8 cellular contexts compared by ENCODE assay signal in genomic region chr18:23662309-23663263, GRCh38. TPM values are rescaled to one million over a fixed set of nuclear protein-coding genes. Genes with fewer than 3 reads are reported as not detected.
DNase-seq lines count a peak whose midpoint lies in the region; ATAC-seq and TF ChIP-seq lines count a peak whose summit lies in the region.

A gene with protein sequence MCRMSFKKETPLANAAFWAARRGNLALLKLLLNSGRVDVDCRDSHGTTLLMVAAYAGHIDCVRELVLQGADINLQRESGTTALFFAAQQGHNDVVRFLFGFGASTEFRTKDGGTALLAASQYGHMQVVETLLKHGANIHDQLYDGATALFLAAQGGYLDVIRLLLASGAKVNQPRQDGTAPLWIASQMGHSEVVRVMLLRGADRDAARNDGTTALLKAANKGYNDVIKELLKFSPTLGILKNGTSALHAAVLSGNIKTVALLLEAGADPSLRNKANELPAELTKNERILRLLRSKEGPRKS (minus strand): TSS chr18:23662911. CDS start chr18:23662730, 181 bp downstream.

- no peaks in the 10 kb centered on the region for H3K36me3 ChIP-seq in lung (ENCODE audit: control insufficient read depth in 2 of 2, insufficient read depth in 2 of 2, low read length in 2 of 2)

- no peaks in the 10 kb centered on the region for H3K36me3 Mint-ChIP-seq in activated CD4-positive, alpha-beta T cell treated with anti-CD3 and anti-CD28 coated beads, Interleukin-2, amount 10 ng/mL, durations not matched to agents 24 days and 14 days (ENCODE audit: low read depth)

- H3K4me1 Mint-ChIP-seq in activated CD4-positive, alpha-beta T cell treated with anti-CD3 and anti-CD28 coated beads, Interleukin-2, amount 10 ng/mL, durations not matched to agents 24 days and 14 days, result peaks cover 19% of the 10 kb centered on the region

- peak within 1 kb of the TSS; percentile 80 for H3K4me3 Mint-ChIP-seq in activated CD4-positive, alpha-beta T cell treated with anti-CD3 and anti-CD28 coated beads, Interleukin-2, amount 10 ng/mL, durations not matched to agents 24 days and 14 days

- H3K27ac ChIP-seq in lung (ENCODE audit: low read depth in 1 of 2, low read length in 1 of 2), result peak within 1 kb of the TSS in 1 of 2 donors; percentile 88

- WGBS in lung, 2 donors, result 2% methylated on average over 69 to 86 of the region's 86 CpGs

- peaks cover 0 to 3% of the 10 kb centered on the region in 2 donors for H3K4me1 ChIP-seq in lung (ENCODE audit: control insufficient read depth in 2 of 2, insufficient read depth in 2 of 2, low read length in 2 of 2)

- DNase-seq in GDM1 (lab: John Stamatoyannopoulos, UW), result peak; percentile 34
- DNase-seq in Jurkat, Clone E6-1 (ENCODE audit: low read depth, low spot score), result peak; percentile 28
- peak; percentile 88 for DNase-seq in activated CD4-positive, alpha-beta T cell treated with anti-CD3 and anti-CD28 coated beads, Interleukin-2, amount 10 ng/mL, durations not matched to agents 24 days and 14 days
- peak; percentile 70 for DNase-seq in ecto neural progenitor cell (ENCODE audit: low spot score)
- DNase-seq in lung (ENCODE audit: low spot score), result peak; percentile 43
- DNase-seq in stimulated activated CD8-positive, alpha-beta memory T cell treated with anti-CD3 and anti-CD28 coated beads, Interleukin-15, amount 100 ng/mL, for 1 hour (ENCODE audit: low read depth), result peak; percentile 14

- peak within 1 kb of the TSS; percentile 32 for H3K27ac Mint-ChIP-seq in activated CD4-positive, alpha-beta T cell treated with anti-CD3 and anti-CD28 coated beads, Interleukin-2, amount 10 ng/mL, durations not matched to agents 24 days and 14 days

- peaks cover 73% of the 10 kb centered on the region for H3K27me3 Mint-ChIP-seq in activated CD4-positive, alpha-beta T cell treated with anti-CD3 and anti-CD28 coated beads, Interleukin-2, amount 10 ng/mL, durations not matched to agents 24 days and 14 days

- intact Hi-C loops in activated CD4-positive, alpha-beta T cell treated with anti-CD3 and anti-CD28 coated beads, Interleukin-2, amount 10 ng/mL, durations not matched to agents 24 days and 14 days (cut with micrococcal nuclease), result loop anchor here (5.0 to 10.0 kb wide), 2 partner anchors 35 to 52 kb away; no protein-coding TSS in a partner anchor

- TF ChIP-seq CTCF in lung (IDR thresholded peaks at IDR 0.05; ENCODE audit: control extremely low read depth, extremely low read depth), result no peak

- H3K9me3 ChIP-seq in lung (ENCODE audit: control insufficient read depth in 2 of 2, insufficient read depth in 1 of 2, low read length in 1 of 2), result peaks cover 0 to 2% of the 10 kb centered on the region in 2 donors

- peak; percentile 71 for ATAC-seq in lung (ENCODE audit: insufficient read depth, low FRiP score)
- ATAC-seq in GM18520 (IDR thresholded peaks at IDR 0.05; ENCODE audit: unreplicated experiment), result no peak
- no peak for ATAC-seq in GM21529 (IDR thresholded peaks at IDR 0.05; ENCODE audit: unreplicated experiment)

- H3K27me3 ChIP-seq in lung (ENCODE audit: control insufficient read depth, insufficient read depth), result no peaks in the 10 kb centered on the region

- H3K9me3 Mint-ChIP-seq in activated CD4-positive, alpha-beta T cell treated with anti-CD3 and anti-CD28 coated beads, Interleukin-2, amount 10 ng/mL, durations not matched to agents 24 days and 14 days, result no peaks in the 10 kb centered on the region

- peak within 1 kb of the TSS; percentile 13; the same call in 1 of the 2 replicates for H3K4me3 ChIP-seq in Jurkat, Clone E6-1 (ENCODE audit: low read length)
- peak within 1 kb of the TSS; percentile 67 for H3K4me3 ChIP-seq in lung

RNA-seq across cellular contexts. Expression of the gene that starts here (rescaled TPM):
- polyA plus RNA-seq in Jurkat, Clone E6-1 (2012; ENCODE audit: insufficient read depth, insufficient read length), result not detected
- not detected in 2 replicates for total RNA-seq in activated CD4-positive, alpha-beta T cell treated with anti-CD3 and anti-CD28 coated beads, Interleukin-2, amount 10 ng/mL, durations not matched to agents 24 days and 14 days
- total RNA-seq in lung, result 10 to 100 TPM; 38.4 to 47.6 TPM
- 10 to 100 TPM; 12.5 to 60.9 TPM for polyA plus RNA-seq in lung

Comparison
In these comparisons a context has a peak if more than half of its experiments do, and no peak if none do; other contexts are left out.
1. RNA of the gene that starts here (total RNA-seq): 38.4 to 47.6 TPM in lung; not detected in activated CD4-positive, alpha-beta T cell treated with anti-CD3 and anti-CD28 coated beads, Interleukin-2, amount 10 ng/mL, durations not matched to agents 24 days and 14 days; every median in the first group is over 10 times any median in the second.
2. Peak in DNase-seq in activated CD4-positive, alpha-beta T cell treated with anti-CD3 and anti-CD28 coated beads, Interleukin-2, amount 10 ng/mL, durations not matched to agents 24 days and 14 days; RNA of the gene not detected or under 1 TPM.
3. DNase-seq: peak in every context shown above with its lines; median percentile 88 in activated CD4-positive, alpha-beta T cell treated with anti-CD3 and anti-CD28 coated beads, Interleukin-2, amount 10 ng/mL, durations not matched to agents 24 days and 14 days; 70 in ecto neural progenitor cell; 43 in lung; 34 in GDM1; 28 in Jurkat, Clone E6-1; 14 in stimulated activated CD8-positive, alpha-beta memory T cell treated with anti-CD3 and anti-CD28 coated beads, Interleukin-15, amount 100 ng/mL, for 1 hour.